Comparison of ENCODE assay signal across 8 cellular contexts in genomic region chr5:114789773-114790402, GRCh38.
A peak's percentile ranks its signal among the peaks of the same experiment; 100 is the strongest.
DNase-seq lines count a peak whose midpoint lies in the region; ATAC-seq, FAIRE-seq and TF ChIP-seq lines count a peak whose summit lies in the region.

No MANE protein-coding gene starts in this region.

- H3K27ac ChIP-seq in RWPE2 (ENCODE audit: poor library complexity, severe bottlenecking) (no peak overlapping the region), vagina (no peak overlapping the region)

- H3K4me3 ChIP-seq in RWPE2 (ENCODE audit: severe bottlenecking): no peak overlapping the region
- no peak overlapping the region for H3K4me3 ChIP-seq in vagina

- intact Hi-C loops in vagina (cut with DNase I): no loop called here

- TF ChIP-seq POLR2A in vagina (IDR thresholded peaks at IDR 0.05): no peak

- peak; percentile 73 for ATAC-seq in GM18511 (IDR thresholded peaks at IDR 0.05; ENCODE audit: unreplicated experiment)
- peak; percentile 68 for ATAC-seq in HG03432 (IDR thresholded peaks at IDR 0.05; ENCODE audit: unreplicated experiment)
- peak; percentile 67; the same call in 2 of the 3 replicates for ATAC-seq in RWPE2 (ENCODE audit: low read depth)

- H3K36me3 ChIP-seq in RWPE2 (ENCODE audit: low read depth) (no peaks in the 10 kb centered on the region), vagina (no peaks in the 10 kb centered on the region)

- H3K9me3 ChIP-seq in RWPE2 (ENCODE audit: severe bottlenecking) (no peaks in the 10 kb centered on the region), vagina (no peaks in the 10 kb centered on the region)

- peak; percentile 84 for TF ChIP-seq CTCF in RWPE2 (IDR thresholded peaks at IDR 0.05; ENCODE audit: poor library complexity, severe bottlenecking)
- no peak for TF ChIP-seq CTCF in vagina (IDR thresholded peaks at IDR 0.05)

- FAIRE-seq in A204.1 (lab: Jason Lieb, UNC): peak; percentile 65

- H3K4me1 ChIP-seq in RWPE2 (ENCODE audit: insufficient read depth, poor library complexity, severe bottlenecking) (no peaks in the 10 kb centered on the region), vagina (no peaks in the 10 kb centered on the region)

- H3K27me3 ChIP-seq in RWPE2 (ENCODE audit: insufficient read depth, poor library complexity, severe bottlenecking) (peaks cover 8% of the 10 kb centered on the region), vagina (no peaks in the 10 kb centered on the region)

- DNase-seq in RWPE2 (ENCODE audit: low spot score) (no peak), inferior parietal cortex (ENCODE audit: extremely low spot score) (peak; percentile 72), vagina (ENCODE audit: extremely low spot score in 2 of 2) (no peak), NCI-H2227 treated with DMSO at 0.1 percent for 48 hours (lab: John Stamatoyannopoulos, UW) (no peak)
- no peak for DNase-seq in central memory CD4-positive, alpha-beta T cell
